17 cellular contexts compared by ENCODE assay signal in genomic region chr19:27906081-27906480, GRCh38.
DNase-seq lines count a peak whose midpoint lies in the region; ATAC-seq lines count a peak whose summit lies in the region.
"Had no signal": no experiment of that assay in that cellular context is flagged by ENCODE, and none has a peak within 500 bp of the region (broad histone marks: within the 10 kb centered on the region; RNA-seq: fewer than 3 reads in every experiment).

No MANE protein-coding gene starts in this region.

- peak; percentile 68 for ATAC-seq in sciatic nerve
- ATAC-seq in HG03108 (IDR thresholded peaks at IDR 0.05; ENCODE audit: unreplicated experiment): no peak
- no peak for ATAC-seq in HG02885 (IDR thresholded peaks at IDR 0.05; ENCODE audit: poor library complexity, unreplicated experiment)
- ATAC-seq: CD8-positive, alpha-beta T cell; Panc1 had no signal

- DNase-seq in C1 segment of cervical spinal cord (lab: John Stamatoyannopoulos, UW) (peak in 10 of 14 donors; percentile 3 to 56 (median 44)), epidermal melanocyte (ENCODE audit: insufficient read length, low spot score) (peak; percentile 86), medulla oblongata (ENCODE audit: extremely low spot score) (peak; percentile 93), sciatic nerve (ENCODE audit: low spot score) (no peak), NCI-H748 treated with DMSO at 0.1 percent for 48 hours (lab: John Stamatoyannopoulos, UW) (no peak)
- DNase-seq in activated naive CD4-positive, alpha-beta T cell treated with anti-CD3 and anti-CD28 coated beads for 36 hours: no peak
- DNase-seq: 8988T; CD8-positive, alpha-beta T cell; DMS79; HCEC 1CT; NCI-H1048; NCI-H146; NCI-H2081 treated with DMSO at 0.1 percent for 48 hours; NCI-H510A had no signal

- H3K27me3 Mint-ChIP-seq in activated naive CD4-positive, alpha-beta T cell treated with anti-CD3 and anti-CD28 coated beads for 36 hours (ENCODE audit: low read depth): no peaks in the 10 kb centered on the region

- H3K36me3 Mint-ChIP-seq in activated naive CD4-positive, alpha-beta T cell treated with anti-CD3 and anti-CD28 coated beads for 36 hours (ENCODE audit: low read depth): no peaks in the 10 kb centered on the region
- H3K36me3 Mint-ChIP-seq: CD8-positive, alpha-beta T cell had no signal

- H3K27ac Mint-ChIP-seq in activated naive CD4-positive, alpha-beta T cell treated with anti-CD3 and anti-CD28 coated beads for 36 hours: no peak overlapping the region
- H3K27ac Mint-ChIP-seq: CD8-positive, alpha-beta T cell had no signal

- CTCF ChIA-PET in activated naive CD4-positive, alpha-beta T cell treated with anti-CD3 and anti-CD28 coated beads for 36 hours (lab: Charles Lee): no interaction called here

- no peak overlapping the region for H3K4me3 Mint-ChIP-seq in activated naive CD4-positive, alpha-beta T cell treated with anti-CD3 and anti-CD28 coated beads for 36 hours
- H3K4me3 Mint-ChIP-seq: CD8-positive, alpha-beta T cell had no signal

- intact Hi-C loops in sciatic nerve (cut with DNase I): no loop called here
- intact Hi-C loops in activated naive CD4-positive, alpha-beta T cell treated with anti-CD3 and anti-CD28 coated beads for 36 hours (cut with micrococcal nuclease): no loop called here

- no peaks in the 10 kb centered on the region for H3K4me1 Mint-ChIP-seq in activated naive CD4-positive, alpha-beta T cell treated with anti-CD3 and anti-CD28 coated beads for 36 hours (ENCODE audit: low read depth)

- peaks cover 3% of the 10 kb centered on the region for H3K9me3 Mint-ChIP-seq in activated naive CD4-positive, alpha-beta T cell treated with anti-CD3 and anti-CD28 coated beads for 36 hours
- H3K9me3 Mint-ChIP-seq: CD8-positive, alpha-beta T cell had no signal

Comparison
In these comparisons a context has a peak if more than half of its experiments do, and no peak if none do; other contexts are left out.
1. DNase-seq: peak in C1 segment of cervical spinal cord (10 of 14), epidermal melanocyte (single experiment) and medulla oblongata (single experiment); none in sciatic nerve (single experiment), NCI-H748 treated with DMSO at 0.1 percent for 48 hours (single experiment) and activated naive CD4-positive, alpha-beta T cell treated with anti-CD3 and anti-CD28 coated beads for 36 hours (single experiment).